In genomic region chr7:50317697-50318640, GRCh38 we compare ENCODE assay signal across 12 cellular contexts. TPM values are rescaled to one million over a fixed set of nuclear protein-coding genes. Genes with fewer than 3 reads are reported as not detected.
A peak's percentile ranks its signal among the peaks of the same experiment; 100 is the strongest.
DNase-seq lines count a peak whose midpoint lies in the region; ATAC-seq, FAIRE-seq and TF ChIP-seq lines count a peak whose summit lies in the region.
"Had no signal": no experiment of that assay in that cellular context is flagged by ENCODE, and none has a peak within 500 bp of the region (broad histone marks: within the 10 kb centered on the region; RNA-seq: fewer than 3 reads in every experiment).

No MANE protein-coding gene starts in this region.

- no peak overlapping the region for H3K14ac ChIP-seq in H9 (ENCODE audit: insufficient read depth, low read length)

- H3K79me2 ChIP-seq in H9 (ENCODE audit: insufficient read depth, low read length) = no peaks in the 10 kb centered on the region

- peak overlapping the region; percentile 99 for H3K27ac Mint-ChIP-seq in activated CD4-positive, alpha-beta memory T cell treated with anti-CD3 and anti-CD28 coated beads, Interleukin-2, amount 10 ng/mL, durations not matched to agents 7 days and 5 days
- H3K27ac Mint-ChIP-seq in H9 = no peak overlapping the region

- H3K4me2 ChIP-seq in H9 (ENCODE audit: insufficient read depth, insufficient read length, low read length) = no peak overlapping the region

- peaks cover 0 to 3% of the 10 kb centered on the region in 2 donors for H3K36me3 ChIP-seq in mucosa of rectum (ENCODE audit: control insufficient read depth in 2 of 2, insufficient read depth in 2 of 2, low read length in 2 of 2)
- no peaks in the 10 kb centered on the region for H3K36me3 ChIP-seq in testis (ENCODE audit: low read depth, missing control alignments)
- H3K36me3 ChIP-seq: right lobe of liver had no signal

- TF ChIP-seq CTCF in GM12865 (IDR thresholded peaks at IDR 0.05; ENCODE audit: insufficient read depth, low read depth, low read length, missing control alignments) = no peak
- TF ChIP-seq CTCF in H9 (conservative IDR thresholded peaks at IDR 0.05) = no peak
- no peak for TF ChIP-seq CTCF in testis (IDR thresholded peaks at IDR 0.05)
- no peak for TF ChIP-seq CTCF in D721Med (IDR thresholded peaks at IDR 0.05; ENCODE audit: insufficient read depth, missing control alignments)

- H3K9me3 Mint-ChIP-seq in activated CD4-positive, alpha-beta memory T cell treated with anti-CD3 and anti-CD28 coated beads, Interleukin-2, amount 10 ng/mL, durations not matched to agents 7 days and 5 days = no peaks in the 10 kb centered on the region
- H3K9me3 Mint-ChIP-seq in H9 = no peaks in the 10 kb centered on the region; a peak in 1 of 5 replicates

- no peak for TF ChIP-seq POLR2A in testis (IDR thresholded peaks at IDR 0.05)

- CTCF ChIA-PET in activated CD4-positive, alpha-beta memory T cell treated with anti-CD3 and anti-CD28 coated beads, Interleukin-2, amount 10 ng/mL, durations not matched to agents 7 days and 5 days (lab: Charles Lee) = interaction anchor here (0.7 to 14.5 kb wide), 14 partner anchors 10 to 113 kb away, joined by 3 to 177 read pairs (median 6); partner anchors contain the start of gene IKZF1

- H2BK20ac ChIP-seq in H9 (ENCODE audit: low read depth, low read length, poor library complexity, severe bottlenecking) = no peak overlapping the region

- no peak overlapping the region for H3K23ac ChIP-seq in H9 (ENCODE audit: insufficient read length, low read depth, low read length)

- H4K5ac ChIP-seq in H9 (ENCODE audit: insufficient read length, low read depth, low read length) = no peak overlapping the region

- H3K27ac ChIP-seq in mucosa of rectum (ENCODE audit: low read depth in 2 of 2, low read length in 2 of 2) (peak overlapping the region; percentile 59 to 71), H9 (ENCODE audit: insufficient read length, low read depth, low read length) (no peak overlapping the region), testis (no peak overlapping the region)
- H3K27ac ChIP-seq: right lobe of liver had no signal

- peak; percentile 14 for ATAC-seq in HG02588 (IDR thresholded peaks at IDR 0.05; ENCODE audit: unreplicated experiment)
- ATAC-seq: left ventricle myocardium superior had no signal

- no peaks in the 10 kb centered on the region for H4K20me1 ChIP-seq in H9 (ENCODE audit: control insufficient read depth, insufficient read depth, insufficient read length)

- no peak overlapping the region for H3K4ac ChIP-seq in H9 (ENCODE audit: low read depth, low read length)

- WGBS in H9 (ENCODE audit: extremely low coverage, insufficient read length, low lambda C conversion rate) = no CpG with 5 or more reads among the region's 16 CpGs
- WGBS in testis, 2 donors = 78 to 87% methylated on average over 16 of the region's 16 CpGs

- DNase-seq in GM12865 (ENCODE audit: low read depth) (no peak), H9 (no peak), nucleus accumbens (lab: John Stamatoyannopoulos, UW) (no peak), testis (no peak), D721Med (ENCODE audit: insufficient read length, low spot score) (no peak)
- no peak for DNase-seq in activated CD4-positive, alpha-beta memory T cell treated with anti-CD3 and anti-CD28 coated beads, Interleukin-2, amount 10 ng/mL, durations not matched to agents 7 days and 5 days
- DNase-seq: Caco-2, left ventricle myocardium superior, right lobe of liver had no signal

- H4K8ac ChIP-seq in H9 (replicated peaks; ENCODE audit: insufficient read length, low read depth, low read length) = no peak overlapping the region

- H3K4me3 ChIP-seq in GM12865 (ENCODE audit: low read depth, low read length) (peak overlapping the region; percentile 31), mucosa of rectum (ENCODE audit: low read length in 2 of 2) (peak overlapping the region in 1 of 2 donors; percentile 31), testis (no peak overlapping the region)
- H3K4me3 ChIP-seq: right lobe of liver had no signal

- H3K18ac ChIP-seq in H9 (ENCODE audit: insufficient read length, low read depth, low read length) = no peak overlapping the region

- no peaks in the 10 kb centered on the region for H3K79me1 ChIP-seq in H9 (ENCODE audit: insufficient read depth, low read depth, low read length, poor library complexity, severe bottlenecking)

- H3K4me1 ChIP-seq in mucosa of rectum (ENCODE audit: control insufficient read depth in 2 of 2, insufficient read depth in 2 of 2, low read length in 2 of 2) (peaks cover 2 to 11% of the 10 kb centered on the region in 2 donors), H9 (ENCODE audit: insufficient read depth, low read length) (peaks cover 6% of the 10 kb centered on the region; the same call in 1 of the 2 replicates), testis (no peaks in the 10 kb centered on the region)
- H3K4me1 ChIP-seq: Caco-2, right lobe of liver had no signal

- H3K56ac ChIP-seq in H9 (ENCODE audit: insufficient read length, low read depth, low read length) = no peak overlapping the region

- peak overlapping the region in 1 of 2 donors; percentile 41 for H3K9ac ChIP-seq in mucosa of rectum (ENCODE audit: low read depth in 1 of 2, low read length in 2 of 2)
- H3K9ac ChIP-seq in H9 (ENCODE audit: extremely low read depth, insufficient read length, low read length) = no peak overlapping the region

- no peak overlapping the region for H4K91ac ChIP-seq in H9 (ENCODE audit: insufficient read length, low read depth, low read length)

- FAIRE-seq in D721Med (lab: Jason Lieb, UNC) = no peak

- no peak overlapping the region for H2BK15ac ChIP-seq in H9 (ENCODE audit: low read depth, low read length)

- no peak overlapping the region for H2AK5ac ChIP-seq in H9 (ENCODE audit: insufficient read length, low read length)

- peaks cover 94% of the 10 kb centered on the region for H3K4me1 Mint-ChIP-seq in activated CD4-positive, alpha-beta memory T cell treated with anti-CD3 and anti-CD28 coated beads, Interleukin-2, amount 10 ng/mL, durations not matched to agents 7 days and 5 days
- peaks cover 40 to 47% of the 10 kb centered on the region in 2 experiments for H3K4me1 Mint-ChIP-seq in H9

- H3T11ph ChIP-seq in H9 (ENCODE audit: low read length) = no peak overlapping the region

- intact Hi-C loops in testis (cut with DNase I; ENCODE audit: low total_unique reads) = no loop called here

- H2BK5ac ChIP-seq in H9 (ENCODE audit: insufficient read length, low read length) = no peak overlapping the region

- peaks cover 91% of the 10 kb centered on the region for H3K36me3 Mint-ChIP-seq in activated CD4-positive, alpha-beta memory T cell treated with anti-CD3 and anti-CD28 coated beads, Interleukin-2, amount 10 ng/mL, durations not matched to agents 7 days and 5 days (ENCODE audit: low read depth)
- H3K36me3 Mint-ChIP-seq in H9 (ENCODE audit: insufficient read depth in 1 of 3, low read depth in 3 of 3) = no peaks in the 10 kb centered on the region; a peak in 1 of 7 replicates
- H3K36me3 Mint-ChIP-seq: brain had no signal

- peak overlapping the region; percentile 68 for H3K4me3 Mint-ChIP-seq in activated CD4-positive, alpha-beta memory T cell treated with anti-CD3 and anti-CD28 coated beads, Interleukin-2, amount 10 ng/mL, durations not matched to agents 7 days and 5 days
- no peak overlapping the region for H3K4me3 Mint-ChIP-seq in H9
- H3K4me3 Mint-ChIP-seq: brain had no signal

- H2AFZ ChIP-seq in H9 (ENCODE audit: low read length) = no peak overlapping the region

- H3K23me2 ChIP-seq in H9 (ENCODE audit: insufficient read length, low read depth, low read length, poor library complexity, severe bottlenecking) = no peaks in the 10 kb centered on the region

- no peaks in the 10 kb centered on the region for H3K27me3 Mint-ChIP-seq in activated CD4-positive, alpha-beta memory T cell treated with anti-CD3 and anti-CD28 coated beads, Interleukin-2, amount 10 ng/mL, durations not matched to agents 7 days and 5 days
- peaks cover 3% of the 10 kb centered on the region; the same call in 1 of the 2 replicates for H3K27me3 Mint-ChIP-seq in H9 (ENCODE audit: low read depth)

- POLR2A ChIA-PET in activated CD4-positive, alpha-beta memory T cell treated with anti-CD3 and anti-CD28 coated beads, Interleukin-2, amount 10 ng/mL, durations not matched to agents 7 days and 5 days (lab: Charles Lee) = interaction anchor here (0.7 to 23.3 kb wide), 12 partner anchors 9 to 175 kb away, joined by 3 to 1125 read pairs (median 18); partner anchors contain the start of gene IKZF1

- no peaks in the 10 kb centered on the region for H3K27me3 ChIP-seq in mucosa of rectum (ENCODE audit: control insufficient read depth in 2 of 2, insufficient read depth in 2 of 2, low read length in 2 of 2)
- H3K27me3 ChIP-seq in H9 (ENCODE audit: insufficient read depth, low read length) = no peaks in the 10 kb centered on the region
- H3K27me3 ChIP-seq in testis = no peaks in the 10 kb centered on the region
- H3K27me3 ChIP-seq: right lobe of liver had no signal

- no peak overlapping the region for H2BK12ac ChIP-seq in H9 (ENCODE audit: insufficient read length, low read depth, low read length)

- H2BK120ac ChIP-seq in H9 (ENCODE audit: low read depth, low read length, poor library complexity, severe bottlenecking) = no peak overlapping the region

- H3K9me3 ChIP-seq in mucosa of rectum (ENCODE audit: control insufficient read depth in 2 of 2, low read length in 2 of 2) (no peaks in the 10 kb centered on the region), H9 (ENCODE audit: control insufficient read depth, low read depth, low read length) (no peaks in the 10 kb centered on the region), testis (no peaks in the 10 kb centered on the region)
- H3K9me3 ChIP-seq: Caco-2, right lobe of liver had no signal

RNA-seq across cellular contexts. Expression of gene IKZF1, which starts 13.5 kb away (rescaled TPM):
- 100 to 1,000 TPM; 383 to 404 TPM for total RNA-seq in activated CD4-positive, alpha-beta memory T cell treated with anti-CD3 and anti-CD28 coated beads, Interleukin-2, amount 10 ng/mL, durations not matched to agents 7 days and 5 days
- 0.48 and 0.98 TPM in 2 replicates for total RNA-seq in H9 (2021)
- total RNA-seq in testis = 10 to 100 TPM in 1 of 2 donors, 1 to 10 TPM in 1; 9.9 to 10.4 TPM
- polyA plus RNA-seq in testis (ENCODE audit: insufficient read depth, low read depth, low replicate concordance) = 4.2 TPM
- total RNA-seq: Caco-2 had no signal

Comparison
In these comparisons a context has a peak if more than half of its experiments do, and no peak if none do; other contexts are left out.
1. H3K27ac ChIP-seq: peak in mucosa of rectum (2 of 2); none in H9 (single experiment) and testis (0 of 2).
2. RNA of gene IKZF1, which starts 13.5 kb away (total RNA-seq): 383 to 404 TPM in activated CD4-positive, alpha-beta memory T cell treated with anti-CD3 and anti-CD28 coated beads, Interleukin-2, amount 10 ng/mL, durations not matched to agents 7 days and 5 days; 9.9 to 10.4 TPM in testis and 0.48 to 0.98 TPM in H9; every median in the first group is over 10 times any median in the second.